8 cellular contexts compared by ENCODE assay signal in the genomic region with DNA sequence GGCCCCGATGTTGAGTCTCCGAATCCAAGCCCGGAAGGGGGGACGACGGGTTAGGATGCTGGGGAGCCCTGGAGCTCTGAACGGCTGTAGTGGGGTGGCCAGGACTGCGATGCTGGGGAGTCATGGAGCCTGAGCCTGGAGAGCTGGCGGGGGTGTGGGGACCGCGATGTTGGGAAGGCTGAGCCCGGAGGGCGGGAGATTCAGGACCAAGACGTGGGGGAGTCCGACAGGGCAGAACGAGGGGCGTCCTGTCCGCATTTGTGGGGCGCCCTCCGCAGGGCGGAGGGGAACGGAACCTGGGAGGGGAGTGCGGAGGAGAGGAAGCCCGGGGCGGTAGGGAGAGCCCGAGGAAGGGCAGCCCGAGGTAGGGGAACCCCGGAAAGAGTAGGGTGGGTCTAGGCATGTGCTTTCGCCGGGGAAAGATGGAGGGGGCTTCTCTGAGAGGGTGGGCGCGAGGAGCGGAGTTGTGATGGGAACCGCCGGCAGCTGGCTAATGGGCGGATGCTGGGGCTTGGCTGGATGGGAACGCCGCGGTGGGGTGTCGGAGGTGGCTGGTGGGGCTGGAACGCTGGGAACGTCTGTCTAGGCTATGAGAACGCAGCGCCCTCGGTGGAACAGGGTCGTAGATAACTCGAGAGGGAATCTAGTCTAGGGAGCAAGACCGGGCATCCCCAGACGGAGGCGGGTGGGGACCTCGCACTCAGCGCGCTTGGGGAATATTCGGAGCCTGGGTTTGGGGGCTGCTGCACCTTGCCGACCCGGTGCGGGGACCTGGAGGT.
A peak's percentile ranks its signal among the peaks of the same experiment; 100 is the strongest.
DNase-seq lines count a peak whose midpoint lies in the region; ATAC-seq and TF ChIP-seq lines count a peak whose summit lies in the region.

No MANE protein-coding gene starts in this region.

- DNase-seq in GM12864 (ENCODE audit: low read depth) (no peak), KBM-7 (peak; percentile 32), midbrain (lab: John Stamatoyannopoulos, UW) (peak; percentile 57), NCI-H2107 (lab: John Stamatoyannopoulos, UW) (no peak)
- peak; percentile 31 for DNase-seq in effector CD4-positive, alpha-beta T cell
- peak; percentile 15 for DNase-seq in stimulated activated CD8-positive, alpha-beta memory T cell treated with anti-CD3 and anti-CD28 coated beads, Interleukin-7, amount 100 ng/mL, for 24 hours (ENCODE audit: low read depth)

- peak; percentile 44 for ATAC-seq in GM21619 (IDR thresholded peaks at IDR 0.05; ENCODE audit: unreplicated experiment)
- peak; percentile 48 to 54 for ATAC-seq in activated CD4-positive, CD25-positive, alpha-beta regulatory T cell treated with anti-CD3 and anti-CD28 coated beads, Interleukin-2, amount 50 U/mL, for 24 hours

- peak; percentile 33 for TF ChIP-seq CTCF in GM12864 (IDR thresholded peaks at IDR 0.05; ENCODE audit: low read depth, low read length, missing control alignments)

- H3K4me3 ChIP-seq in GM12864 (ENCODE audit: low read depth, low read length): peak overlapping the region; percentile 63

- in situ Hi-C loops in KBM-7 (cut with MboI; ENCODE audit: low pct_unique_long_range_greater_than_20kb, low sequenced_read_pairs): no loop called here

Comparison
In these comparisons a context has a peak if more than half of its experiments do, and no peak if none do; other contexts are left out.
1. DNase-seq: peak in KBM-7 (single experiment), effector CD4-positive, alpha-beta T cell (single experiment), midbrain (single experiment) and stimulated activated CD8-positive, alpha-beta memory T cell treated with anti-CD3 and anti-CD28 coated beads, Interleukin-7, amount 100 ng/mL, for 24 hours (single experiment); none in GM12864 (single experiment) and NCI-H2107 (single experiment).